In the genomic region with DNA sequence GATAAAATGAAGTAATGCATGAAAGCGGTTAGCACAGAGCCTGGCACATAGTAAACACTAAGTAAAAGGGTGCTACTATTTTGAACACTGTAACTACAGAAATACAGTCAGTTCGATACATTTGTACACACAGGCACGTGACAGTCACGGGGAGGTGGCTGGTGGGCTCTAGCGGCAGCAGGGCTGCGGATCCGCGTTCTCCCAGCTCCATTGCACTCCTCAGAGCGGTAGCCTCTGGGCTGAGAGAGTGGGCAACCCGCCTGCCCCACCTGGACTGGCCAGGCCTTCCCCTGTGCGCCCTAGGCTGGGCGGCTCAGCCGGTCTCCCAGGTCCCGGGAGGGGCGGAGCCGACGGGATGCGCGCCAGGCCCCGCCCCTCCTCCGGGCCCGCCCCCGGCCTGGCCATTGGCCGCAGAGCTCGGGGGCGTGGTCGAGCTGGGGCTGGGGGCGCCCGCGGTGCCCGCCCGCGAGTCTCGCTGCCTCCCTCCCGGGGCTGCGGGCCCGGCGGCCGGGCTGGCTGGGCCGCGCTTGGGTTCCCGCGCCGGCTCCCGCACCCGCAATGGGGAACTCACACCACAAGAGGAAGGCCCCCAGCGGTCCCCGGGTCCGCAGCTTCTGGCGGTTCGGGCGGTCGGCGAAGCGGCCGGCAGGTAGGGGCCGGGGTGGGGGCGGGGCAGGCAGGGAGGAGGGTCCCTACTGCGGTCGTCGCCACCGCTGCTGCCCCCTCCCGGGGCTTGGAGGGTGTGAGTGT, we compare ENCODE assay signal across 2 cellular contexts.
TF ChIP-seq lines count a peak whose summit lies in the region.

No MANE protein-coding gene starts in this region.

TF ChIP-seq in liver, 16 proteins besides CTCF, POLR2A, EP300 and RAD21 (continued from another document):
- TF ChIP-seq, protein P1, sequence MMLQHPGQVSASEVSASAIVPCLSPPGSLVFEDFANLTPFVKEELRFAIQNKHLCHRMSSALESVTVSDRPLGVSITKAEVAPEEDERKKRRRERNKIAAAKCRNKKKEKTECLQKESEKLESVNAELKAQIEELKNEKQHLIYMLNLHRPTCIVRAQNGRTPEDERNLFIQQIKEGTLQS (IDR thresholded peaks at IDR 0.05) = no peak
- TF ChIP-seq TAF1 (conservative IDR thresholded peaks at IDR 0.05) (no peak), HNF4A (conservative IDR thresholded peaks at IDR 0.05) (no peak), FOXA1 (IDR thresholded peaks at IDR 0.05) (no peak), YY1 (IDR thresholded peaks at IDR 0.05) (no peak), NR2F2 (IDR thresholded peaks at IDR 0.05) (no peak), SP1 (IDR thresholded peaks at IDR 0.05) (no peak), RXRA (IDR thresholded peaks at IDR 0.05) (no peak), FOXA2 (IDR thresholded peaks at IDR 0.05) (no peak), JUND (IDR thresholded peaks at IDR 0.05) (no peak), HNF4G (IDR thresholded peaks at IDR 0.05) (no peak)
- TF ChIP-seq, protein P2, sequence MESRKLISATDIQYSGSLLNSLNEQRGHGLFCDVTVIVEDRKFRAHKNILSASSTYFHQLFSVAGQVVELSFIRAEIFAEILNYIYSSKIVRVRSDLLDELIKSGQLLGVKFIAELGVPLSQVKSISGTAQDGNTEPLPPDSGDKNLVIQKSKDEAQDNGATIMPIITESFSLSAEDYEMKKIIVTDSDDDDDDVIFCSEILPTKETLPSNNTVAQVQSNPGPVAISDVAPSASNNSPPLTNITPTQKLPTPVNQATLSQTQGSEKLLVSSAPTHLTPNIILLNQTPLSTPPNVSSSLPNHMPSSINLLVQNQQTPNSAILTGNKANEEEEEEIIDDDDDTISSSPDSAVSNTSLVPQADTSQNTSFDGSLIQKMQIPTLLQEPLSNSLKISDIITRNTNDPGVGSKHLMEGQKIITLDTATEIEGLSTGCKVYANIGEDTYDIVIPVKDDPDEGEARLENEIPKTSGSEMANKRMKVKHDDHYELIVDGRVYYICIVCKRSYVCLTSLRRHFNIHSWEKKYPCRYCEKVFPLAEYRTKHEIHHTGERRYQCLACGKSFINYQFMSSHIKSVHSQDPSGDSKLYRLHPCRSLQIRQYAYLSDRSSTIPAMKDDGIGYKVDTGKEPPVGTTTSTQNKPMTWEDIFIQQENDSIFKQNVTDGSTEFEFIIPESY (IDR thresholded peaks at IDR 0.05) = no peak
- TF ChIP-seq, protein P3, sequence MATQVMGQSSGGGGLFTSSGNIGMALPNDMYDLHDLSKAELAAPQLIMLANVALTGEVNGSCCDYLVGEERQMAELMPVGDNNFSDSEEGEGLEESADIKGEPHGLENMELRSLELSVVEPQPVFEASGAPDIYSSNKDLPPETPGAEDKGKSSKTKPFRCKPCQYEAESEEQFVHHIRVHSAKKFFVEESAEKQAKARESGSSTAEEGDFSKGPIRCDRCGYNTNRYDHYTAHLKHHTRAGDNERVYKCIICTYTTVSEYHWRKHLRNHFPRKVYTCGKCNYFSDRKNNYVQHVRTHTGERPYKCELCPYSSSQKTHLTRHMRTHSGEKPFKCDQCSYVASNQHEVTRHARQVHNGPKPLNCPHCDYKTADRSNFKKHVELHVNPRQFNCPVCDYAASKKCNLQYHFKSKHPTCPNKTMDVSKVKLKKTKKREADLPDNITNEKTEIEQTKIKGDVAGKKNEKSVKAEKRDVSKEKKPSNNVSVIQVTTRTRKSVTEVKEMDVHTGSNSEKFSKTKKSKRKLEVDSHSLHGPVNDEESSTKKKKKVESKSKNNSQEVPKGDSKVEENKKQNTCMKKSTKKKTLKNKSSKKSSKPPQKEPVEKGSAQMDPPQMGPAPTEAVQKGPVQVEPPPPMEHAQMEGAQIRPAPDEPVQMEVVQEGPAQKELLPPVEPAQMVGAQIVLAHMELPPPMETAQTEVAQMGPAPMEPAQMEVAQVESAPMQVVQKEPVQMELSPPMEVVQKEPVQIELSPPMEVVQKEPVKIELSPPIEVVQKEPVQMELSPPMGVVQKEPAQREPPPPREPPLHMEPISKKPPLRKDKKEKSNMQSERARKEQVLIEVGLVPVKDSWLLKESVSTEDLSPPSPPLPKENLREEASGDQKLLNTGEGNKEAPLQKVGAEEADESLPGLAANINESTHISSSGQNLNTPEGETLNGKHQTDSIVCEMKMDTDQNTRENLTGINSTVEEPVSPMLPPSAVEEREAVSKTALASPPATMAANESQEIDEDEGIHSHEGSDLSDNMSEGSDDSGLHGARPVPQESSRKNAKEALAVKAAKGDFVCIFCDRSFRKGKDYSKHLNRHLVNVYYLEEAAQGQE (IDR thresholded peaks at IDR 0.05) = no peak
- TF ChIP-seq, protein P4, sequence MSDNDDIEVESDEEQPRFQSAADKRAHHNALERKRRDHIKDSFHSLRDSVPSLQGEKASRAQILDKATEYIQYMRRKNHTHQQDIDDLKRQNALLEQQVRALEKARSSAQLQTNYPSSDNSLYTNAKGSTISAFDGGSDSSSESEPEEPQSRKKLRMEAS (IDR thresholded peaks at IDR 0.05) = no peak

TF ChIP-seq in HepG2, 621 proteins besides CTCF, POLR2A, EP300 and RAD21:
- TF ChIP-seq, protein P5, sequence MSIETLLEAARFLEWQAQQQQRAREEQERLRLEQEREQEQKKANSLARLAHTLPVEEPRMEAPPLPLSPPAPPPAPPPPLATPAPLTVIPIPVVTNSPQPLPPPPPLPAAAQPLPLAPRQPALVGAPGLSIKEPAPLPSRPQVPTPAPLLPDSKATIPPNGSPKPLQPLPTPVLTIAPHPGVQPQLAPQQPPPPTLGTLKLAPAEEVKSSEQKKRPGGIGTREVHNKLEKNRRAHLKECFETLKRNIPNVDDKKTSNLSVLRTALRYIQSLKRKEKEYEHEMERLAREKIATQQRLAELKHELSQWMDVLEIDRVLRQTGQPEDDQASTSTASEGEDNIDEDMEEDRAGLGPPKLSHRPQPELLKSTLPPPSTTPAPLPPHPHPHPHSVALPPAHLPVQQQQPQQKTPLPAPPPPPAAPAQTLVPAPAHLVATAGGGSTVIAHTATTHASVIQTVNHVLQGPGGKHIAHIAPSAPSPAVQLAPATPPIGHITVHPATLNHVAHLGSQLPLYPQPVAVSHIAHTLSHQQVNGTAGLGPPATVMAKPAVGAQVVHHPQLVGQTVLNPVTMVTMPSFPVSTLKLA (IDR thresholded peaks at IDR 0.05) = no peak
- no peak for TF ChIP-seq KDM4B (CRISPR knock-in tag; IDR thresholded peaks at IDR 0.05)
- TF ChIP-seq, protein P6, sequence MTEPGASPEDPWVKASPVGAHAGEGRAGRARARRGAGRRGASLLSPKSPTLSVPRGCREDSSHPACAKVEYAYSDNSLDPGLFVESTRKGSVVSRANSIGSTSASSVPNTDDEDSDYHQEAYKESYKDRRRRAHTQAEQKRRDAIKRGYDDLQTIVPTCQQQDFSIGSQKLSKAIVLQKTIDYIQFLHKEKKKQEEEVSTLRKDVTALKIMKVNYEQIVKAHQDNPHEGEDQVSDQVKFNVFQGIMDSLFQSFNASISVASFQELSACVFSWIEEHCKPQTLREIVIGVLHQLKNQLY (CRISPR knock-in tag; IDR thresholded peaks at IDR 0.05) = no peak
- TF ChIP-seq, protein P7, sequence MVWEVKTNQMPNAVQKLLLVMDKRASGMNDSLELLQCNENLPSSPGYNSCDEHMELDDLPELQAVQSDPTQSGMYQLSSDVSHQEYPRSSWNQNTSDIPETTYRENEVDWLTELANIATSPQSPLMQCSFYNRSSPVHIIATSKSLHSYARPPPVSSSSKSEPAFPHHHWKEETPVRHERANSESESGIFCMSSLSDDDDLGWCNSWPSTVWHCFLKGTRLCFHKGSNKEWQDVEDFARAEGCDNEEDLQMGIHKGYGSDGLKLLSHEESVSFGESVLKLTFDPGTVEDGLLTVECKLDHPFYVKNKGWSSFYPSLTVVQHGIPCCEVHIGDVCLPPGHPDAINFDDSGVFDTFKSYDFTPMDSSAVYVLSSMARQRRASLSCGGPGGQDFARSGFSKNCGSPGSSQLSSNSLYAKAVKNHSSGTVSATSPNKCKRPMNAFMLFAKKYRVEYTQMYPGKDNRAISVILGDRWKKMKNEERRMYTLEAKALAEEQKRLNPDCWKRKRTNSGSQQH (CRISPR knock-in tag; IDR thresholded peaks at IDR 0.05; ENCODE audit: low read depth) = no peak
- no peak for TF ChIP-seq ZNF138 (CRISPR knock-in tag; IDR thresholded peaks at IDR 0.05; ENCODE audit: low read depth)
- no peak for TF ChIP-seq TBX2 (CRISPR knock-in tag; IDR thresholded peaks at IDR 0.05; ENCODE audit: borderline replicate concordance)
